8 cellular contexts compared by ENCODE assay signal in genomic region chr19:49489601-49490167, GRCh38. TPM values are rescaled to one million over a fixed set of nuclear protein-coding genes. Genes with fewer than 3 reads are reported as not detected.
DNase-seq lines count a peak whose midpoint lies in the region; ATAC-seq and TF ChIP-seq lines count a peak whose summit lies in the region.

No MANE protein-coding gene starts in this region.

- ATAC-seq in GM21515 (IDR thresholded peaks at IDR 0.05; ENCODE audit: unreplicated experiment) (no peak), HG03097 (IDR thresholded peaks at IDR 0.05; ENCODE audit: low FRiP score, unreplicated experiment) (no peak)

- H3K4me3 Mint-ChIP-seq in activated T-helper 1 cell treated with anti-CD3 and anti-CD28 coated beads, Interleukin-12 subunit alpha, Interleukin-12 subunit beta, Interleukin-2, Interleukin-4 antibody, amounts not matched to agents 30 ng/mL and 10 ng/mL and 1 ng/mL, durations not matched to agents 14 hours and 24 hours and 36 hours, result peak overlapping the region; percentile 98
- peak overlapping the region; percentile 98 for H3K4me3 Mint-ChIP-seq in type B pancreatic cell

- peak; percentile 37 for DNase-seq in stimulated activated CD4-positive, alpha-beta T cell treated with anti-CD3 and anti-CD28 coated beads, Interleukin-1b, Interleukin-23, amount 100 ng/mL, for 48 hours
- no peak for DNase-seq in stimulated activated CD4-positive, alpha-beta T cell treated with anti-CD3 and anti-CD28 coated beads, Interleukin-2, amount 100 ng/mL, for 48 hours
- DNase-seq in activated T-helper 1 cell treated with anti-CD3 and anti-CD28 coated beads, Interleukin-12 subunit alpha, Interleukin-12 subunit beta, Interleukin-2, Interleukin-4 antibody, amounts not matched to agents 30 ng/mL and 10 ng/mL and 1 ng/mL, durations not matched to agents 14 hours and 24 hours and 36 hours (ENCODE audit: low spot score), result no peak
- DNase-seq in kidney epithelial cell (ENCODE audit: low read depth) (no peak), type B pancreatic cell (ENCODE audit: extremely low spot score, unreplicated experiment) (no peak), medulla oblongata (ENCODE audit: extremely low spot score) (no peak)

- peak overlapping the region; percentile 94 for H3K27ac Mint-ChIP-seq in activated T-helper 1 cell treated with anti-CD3 and anti-CD28 coated beads, Interleukin-12 subunit alpha, Interleukin-12 subunit beta, Interleukin-2, Interleukin-4 antibody, amounts not matched to agents 30 ng/mL and 10 ng/mL and 1 ng/mL, durations not matched to agents 14 hours and 24 hours and 36 hours
- peak overlapping the region; percentile 92 for H3K27ac Mint-ChIP-seq in type B pancreatic cell

- peak overlapping the region; percentile 81 for H3K4me3 ChIP-seq in kidney epithelial cell (ENCODE audit: low read depth, low read length)

- H3K36me3 ChIP-seq in kidney epithelial cell (ENCODE audit: control insufficient read depth, insufficient read depth, low read length), result peaks cover 11% of the 10 kb centered on the region

- TF ChIP-seq CTCF in kidney epithelial cell (IDR thresholded peaks at IDR 0.05; ENCODE audit: insufficient read depth, low read length, poor library complexity, severe bottlenecking), result no peak
- TF ChIP-seq CTCF in type B pancreatic cell (conservative IDR thresholded peaks at IDR 0.05), result no peak

- H3K9me3 Mint-ChIP-seq in activated T-helper 1 cell treated with anti-CD3 and anti-CD28 coated beads, Interleukin-12 subunit alpha, Interleukin-12 subunit beta, Interleukin-2, Interleukin-4 antibody, amounts not matched to agents 30 ng/mL and 10 ng/mL and 1 ng/mL, durations not matched to agents 14 hours and 24 hours and 36 hours, result no peaks in the 10 kb centered on the region
- H3K9me3 Mint-ChIP-seq in type B pancreatic cell, result no peaks in the 10 kb centered on the region

- peaks cover 66% of the 10 kb centered on the region for H3K36me3 Mint-ChIP-seq in activated T-helper 1 cell treated with anti-CD3 and anti-CD28 coated beads, Interleukin-12 subunit alpha, Interleukin-12 subunit beta, Interleukin-2, Interleukin-4 antibody, amounts not matched to agents 30 ng/mL and 10 ng/mL and 1 ng/mL, durations not matched to agents 14 hours and 24 hours and 36 hours (ENCODE audit: low read depth)
- peaks cover 43% of the 10 kb centered on the region for H3K36me3 Mint-ChIP-seq in type B pancreatic cell

- intact Hi-C loops in activated T-helper 1 cell treated with anti-CD3 and anti-CD28 coated beads, Interleukin-12 subunit alpha, Interleukin-12 subunit beta, Interleukin-2, Interleukin-4 antibody, amounts not matched to agents 30 ng/mL and 10 ng/mL and 1 ng/mL, durations not matched to agents 14 hours and 24 hours and 36 hours (cut with micrococcal nuclease), result no loop called here

- peaks cover 4% of the 10 kb centered on the region for H3K27me3 Mint-ChIP-seq in activated T-helper 1 cell treated with anti-CD3 and anti-CD28 coated beads, Interleukin-12 subunit alpha, Interleukin-12 subunit beta, Interleukin-2, Interleukin-4 antibody, amounts not matched to agents 30 ng/mL and 10 ng/mL and 1 ng/mL, durations not matched to agents 14 hours and 24 hours and 36 hours (ENCODE audit: insufficient read depth)
- H3K27me3 Mint-ChIP-seq in type B pancreatic cell, result peaks cover 3% of the 10 kb centered on the region

- no peaks in the 10 kb centered on the region for H3K27me3 ChIP-seq in kidney epithelial cell (ENCODE audit: control insufficient read depth, insufficient read depth, low read length)

- H3K4me1 Mint-ChIP-seq in activated T-helper 1 cell treated with anti-CD3 and anti-CD28 coated beads, Interleukin-12 subunit alpha, Interleukin-12 subunit beta, Interleukin-2, Interleukin-4 antibody, amounts not matched to agents 30 ng/mL and 10 ng/mL and 1 ng/mL, durations not matched to agents 14 hours and 24 hours and 36 hours (ENCODE audit: low read depth), result peaks cover 34% of the 10 kb centered on the region
- peaks cover 11% of the 10 kb centered on the region for H3K4me1 Mint-ChIP-seq in type B pancreatic cell (ENCODE audit: unreplicated experiment)

RNA-seq across cellular contexts. Expression of gene RPL13A, which starts 2.3 kb away (rescaled TPM):
- 2,876 and 2,988 TPM in 2 replicates for total RNA-seq in activated T-helper 1 cell treated with anti-CD3 and anti-CD28 coated beads, Interleukin-12 subunit alpha, Interleukin-12 subunit beta, Interleukin-2, Interleukin-4 antibody, amounts not matched to agents 30 ng/mL and 10 ng/mL and 1 ng/mL, durations not matched to agents 14 hours and 24 hours and 36 hours
- total RNA-seq in kidney epithelial cell (2,967 and 3,596 TPM in 2 replicates), type B pancreatic cell (ENCODE audit: low replicate concordance) (3,274 and 3,593 TPM in 2 replicates)

RNA-seq across cellular contexts. Expression of gene RPS11, which starts 6.5 kb away (rescaled TPM):
- total RNA-seq in activated T-helper 1 cell treated with anti-CD3 and anti-CD28 coated beads, Interleukin-12 subunit alpha, Interleukin-12 subunit beta, Interleukin-2, Interleukin-4 antibody, amounts not matched to agents 30 ng/mL and 10 ng/mL and 1 ng/mL, durations not matched to agents 14 hours and 24 hours and 36 hours, result 1,890 and 1,927 TPM in 2 replicates
- total RNA-seq in kidney epithelial cell (3,617 and 3,738 TPM in 2 replicates), type B pancreatic cell (ENCODE audit: low replicate concordance) (2,401 and 2,461 TPM in 2 replicates)

RNA-seq across cellular contexts. Expression of gene FLT3LG, which starts 15.7 kb away (rescaled TPM):
- 58.4 and 65.4 TPM in 2 replicates for total RNA-seq in activated T-helper 1 cell treated with anti-CD3 and anti-CD28 coated beads, Interleukin-12 subunit alpha, Interleukin-12 subunit beta, Interleukin-2, Interleukin-4 antibody, amounts not matched to agents 30 ng/mL and 10 ng/mL and 1 ng/mL, durations not matched to agents 14 hours and 24 hours and 36 hours
- total RNA-seq in kidney epithelial cell, result 2.3 and 3.0 TPM in 2 replicates
- total RNA-seq in type B pancreatic cell (ENCODE audit: low replicate concordance), result 1.9 and 2.0 TPM in 2 replicates

RNA-seq across cellular contexts. Expression of gene FCGRT, which starts 22.8 kb away (rescaled TPM):
- 0.88 and 1.1 TPM in 2 replicates for total RNA-seq in activated T-helper 1 cell treated with anti-CD3 and anti-CD28 coated beads, Interleukin-12 subunit alpha, Interleukin-12 subunit beta, Interleukin-2, Interleukin-4 antibody, amounts not matched to agents 30 ng/mL and 10 ng/mL and 1 ng/mL, durations not matched to agents 14 hours and 24 hours and 36 hours
- 66.7 and 80.2 TPM in 2 replicates for total RNA-seq in kidney epithelial cell
- total RNA-seq in type B pancreatic cell (ENCODE audit: low replicate concordance), result 102 and 106 TPM in 2 replicates

RNA-seq across cellular contexts. Expression of gene ALDH16A1, which starts 36.7 kb away (rescaled TPM):
- 23.1 and 24.5 TPM in 2 replicates for total RNA-seq in activated T-helper 1 cell treated with anti-CD3 and anti-CD28 coated beads, Interleukin-12 subunit alpha, Interleukin-12 subunit beta, Interleukin-2, Interleukin-4 antibody, amounts not matched to agents 30 ng/mL and 10 ng/mL and 1 ng/mL, durations not matched to agents 14 hours and 24 hours and 36 hours
- total RNA-seq in kidney epithelial cell, result 21.8 and 32.9 TPM in 2 replicates
- total RNA-seq in type B pancreatic cell (ENCODE audit: low replicate concordance), result 22.7 and 33.7 TPM in 2 replicates

Comparison
In these comparisons a context has a peak if more than half of its experiments do, and no peak if none do; other contexts are left out.
1. RNA of gene FLT3LG, which starts 15.7 kb away (total RNA-seq): 58.4 to 65.4 TPM in activated T-helper 1 cell treated with anti-CD3 and anti-CD28 coated beads, Interleukin-12 subunit alpha, Interleukin-12 subunit beta, Interleukin-2, Interleukin-4 antibody, amounts not matched to agents 30 ng/mL and 10 ng/mL and 1 ng/mL, durations not matched to agents 14 hours and 24 hours and 36 hours; 2.3 to 3.0 TPM in kidney epithelial cell and 1.9 to 2.0 TPM in type B pancreatic cell; every median in the first group is over 10 times any median in the second.